In the genomic region with DNA sequence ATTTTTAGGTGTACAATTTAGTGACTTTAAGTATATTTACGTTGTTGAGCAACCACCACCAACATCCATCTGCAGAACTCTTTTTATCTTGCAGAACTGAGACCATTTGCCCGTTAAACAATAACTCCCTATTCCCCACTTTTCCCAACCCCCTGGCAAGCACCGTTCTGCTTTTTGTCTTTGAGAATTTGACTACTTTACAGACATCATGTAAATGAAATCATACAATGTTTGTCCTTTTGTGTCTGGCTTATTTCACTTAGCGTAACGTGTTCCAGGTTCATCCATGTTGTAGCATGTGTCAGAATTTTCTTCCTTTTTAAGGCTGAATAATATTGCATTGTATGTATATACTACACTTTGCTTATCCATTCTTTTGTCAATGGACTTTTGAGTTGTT, we compare ENCODE assay signal across 23 cellular contexts.
"Had no signal": no experiment of that assay in that cellular context is flagged by ENCODE, and none has a peak within 500 bp of the region (broad histone marks: within the 10 kb centered on the region; RNA-seq: fewer than 3 reads in every experiment).

No MANE protein-coding gene starts in this region.

- H3K9me3 Mint-ChIP-seq: memory B cell; naive thymus-derived CD4-positive, alpha-beta T cell had no signal

- H3K36me3 Mint-ChIP-seq: memory B cell; naive thymus-derived CD4-positive, alpha-beta T cell had no signal

- DNase-seq: dermis blood vessel endothelial cell; dorsolateral prefrontal cortex; effector CD4-positive, alpha-beta T cell; effector memory CD4-positive, alpha-beta T cell; foreskin keratinocyte; head of caudate nucleus; heart right ventricle; hippocampal formation; left cardiac atrium; left lung; left ventricle myocardium superior; mammary epithelial cell; mesendoderm; midbrain; naive thymus-derived CD4-positive, alpha-beta T cell had no signal

- H3K4me3 ChIP-seq: coronary artery, dorsolateral prefrontal cortex, esophagus muscularis mucosa, gastroesophageal sphincter, heart right ventricle, left lung, lung had no signal

- FAIRE-seq: endothelial cell of umbilical vein, islet of Langerhans, keratinocyte had no signal

- H3K27me3 ChIP-seq: dorsolateral prefrontal cortex, esophagus muscularis mucosa, gastroesophageal sphincter, heart right ventricle, left lung had no signal

- H3K4me1 ChIP-seq: esophagus muscularis mucosa, foreskin keratinocyte, gastroesophageal sphincter, heart right ventricle, left lung had no signal

- H3K27ac ChIP-seq: coronary artery, dorsolateral prefrontal cortex, esophagus muscularis mucosa, foreskin keratinocyte, gastroesophageal sphincter, heart right ventricle, left lung had no signal

- ATAC-seq: foreskin keratinocyte; gastroesophageal sphincter; heart right ventricle; left cardiac atrium; left lung; left ventricle myocardium superior; naive thymus-derived CD4-positive, alpha-beta T cell had no signal

- H3K27ac Mint-ChIP-seq: memory B cell; naive thymus-derived CD4-positive, alpha-beta T cell had no signal

- H3K4me3 Mint-ChIP-seq: memory B cell; naive thymus-derived CD4-positive, alpha-beta T cell had no signal

- H3K36me3 ChIP-seq: esophagus muscularis mucosa, gastroesophageal sphincter, heart right ventricle, left lung had no signal

- H3K4me1 Mint-ChIP-seq: memory B cell; naive thymus-derived CD4-positive, alpha-beta T cell had no signal

- H3K9me3 ChIP-seq: esophagus muscularis mucosa, gastroesophageal sphincter, heart right ventricle, left lung had no signal
